ENCODE assay signal across 12 cellular contexts in genomic region chr20:20489054-20489453, GRCh38.
DNase-seq lines count a peak whose midpoint lies in the region; ATAC-seq, FAIRE-seq and TF ChIP-seq lines count a peak whose summit lies in the region.
"Had no signal": no experiment of that assay in that cellular context is flagged by ENCODE, and none has a peak within 500 bp of the region (broad histone marks: within the 10 kb centered on the region; RNA-seq: fewer than 3 reads in every experiment).

No MANE protein-coding gene starts in this region.

- FAIRE-seq in HepG2 (lab: Jason Lieb, UNC), result no peak
- FAIRE-seq: small intestine had no signal

- H3K4me1 ChIP-seq in HepG2 (ENCODE audit: insufficient read depth, low read length), result peaks cover 11% of the 10 kb centered on the region
- H3K4me1 ChIP-seq: esophagus squamous epithelium, testis had no signal

- H3K4me3 ChIP-seq in HepG2 (replicated peaks in 1 of 3; ENCODE audit: insufficient read depth in 1 of 3, low read depth in 2 of 3, low read length in 3 of 3), result no peak overlapping the region
- H3K4me3 ChIP-seq: esophagus squamous epithelium, testis had no signal

- TF ChIP-seq EP300 in HepG2 (IDR thresholded peaks at IDR 0.05; ENCODE audit: low read depth in 2 of 2, low read length in 2 of 2) (no peak), HepG2 (CRISPR knock-in tag; IDR thresholded peaks at IDR 0.05; ENCODE audit: borderline replicate concordance) (no peak)

- no peak overlapping the region for H3K27ac ChIP-seq in HepG2 (ENCODE audit: extremely low read length, insufficient read depth, low read length)
- H3K27ac ChIP-seq: esophagus squamous epithelium, testis had no signal

- no peak for TF ChIP-seq POLR2A in HepG2 (IDR thresholded peaks at IDR 0.05; ENCODE audit: insufficient read depth in 1 of 2, low read depth in 2 of 2, low read length in 2 of 2)

- CTCF ChIA-PET in HepG2 (lab: Yijun Ruan, JAX; ENCODE audit: low intra/inter-chr PET ratio, low total read pairs), result no interaction called here

- H3K79me2 ChIP-seq in HepG2 (ENCODE audit: insufficient read depth, low read length), result no peaks in the 10 kb centered on the region

- no peaks in the 10 kb centered on the region for H3K27me3 ChIP-seq in HepG2 (ENCODE audit: control insufficient read depth in 1 of 2, insufficient read depth in 2 of 2, low read length in 2 of 2)
- H3K27me3 ChIP-seq: esophagus squamous epithelium, testis had no signal

- BruUV-seq in HepG2 (replicated peaks; lab: Mats Ljungman, UMichigan), result no TSS peak

- ATAC-seq in HG02610 (IDR thresholded peaks at IDR 0.05; ENCODE audit: unreplicated experiment) (peak; percentile 86), HG03521 (IDR thresholded peaks at IDR 0.05; ENCODE audit: unreplicated experiment) (peak; percentile 80), HepG2 (no peak)

- H3K4me2 ChIP-seq in HepG2 (ENCODE audit: low read depth, low read length), result no peak overlapping the region

- POLR2A ChIA-PET in HepG2 (lab: Yijun Ruan, JAX), result no interaction called here

- no peak for TF ChIP-seq CTCF in HepG2 (CRISPR knock-in tag; IDR thresholded peaks at IDR 0.05)

- H3K9me3 ChIP-seq in HepG2 (ENCODE audit: low read length), result no peaks in the 10 kb centered on the region
- H3K9me3 ChIP-seq: esophagus squamous epithelium, testis had no signal

- peaks cover 3 to 4% of the 10 kb centered on the region in 2 experiments; a peak in 4 of 5 replicates for H3K36me3 ChIP-seq in HepG2 (replicated peaks in 1 of 2; ENCODE audit: control insufficient read depth in 1 of 2, insufficient read depth in 2 of 2, low read length in 2 of 2)

- H2AFZ ChIP-seq in HepG2 (ENCODE audit: low read length), result no peak overlapping the region

- H3K9ac ChIP-seq in HepG2 (ENCODE audit: insufficient read depth, low read depth, low read length), result no peak overlapping the region

- intact Hi-C loops in HepG2 (cut with micrococcal nuclease; ENCODE audit: unreplicated experiment), result no loop called here

- no peaks in the 10 kb centered on the region for H4K20me1 ChIP-seq in HepG2 (ENCODE audit: insufficient read depth, low read length)

- peak; percentile 9 for DNase-seq in stimulated activated CD4-positive, alpha-beta T cell treated with anti-CD3 and anti-CD28 coated beads, Interleukin-15, amount 100 ng/mL, for 24 hours
- no peak for DNase-seq in stimulated activated CD4-positive, alpha-beta T cell treated with anti-CD3 and anti-CD28 coated beads, Interleukin-12 subunit alpha, Interleukin-12 subunit beta, amount 100 ng/mL, for 4 hours
- DNase-seq in HepG2 (ENCODE audit: low spot score), result no peak
- DNase-seq in NCI-H82 (lab: John Stamatoyannopoulos, UW), result no peak
- no peak for DNase-seq in glomerular visceral epithelial cell (ENCODE audit: extremely low spot score)
- no peak for DNase-seq in OCI-M1 (lab: John Stamatoyannopoulos, UW)
- DNase-seq: esophagus squamous epithelium, NCI-H1105 treated with DMSO at 0.1 percent for 48 hours, small intestine, testis had no signal

- TF ChIP-seq RAD21 in HepG2 (CRISPR knock-in tag; IDR thresholded peaks at IDR 0.05), result no peak

- in situ Hi-C loops in HepG2 (cut with HindIII; ENCODE audit: extremely low pct_ligation_motif_present, low pct_unique_long_range_greater_than_20kb), result no loop called here

- 97% methylated on average over 5 of the region's 5 CpGs for WGBS in HepG2 (ENCODE audit: low lambda C conversion rate)

TF ChIP-seq in HepG2, 621 proteins besides CTCF, POLR2A, EP300 and RAD21:
- TF ChIP-seq ZNF563 (CRISPR knock-in tag; IDR thresholded peaks at IDR 0.05), result no peak
- TF ChIP-seq MAFK (conservative IDR thresholded peaks at IDR 0.05 in 1 of 2, IDR thresholded peaks at IDR 0.05 in 1 of 2; ENCODE audit: low read length in 2 of 2), result no peak
- TF ChIP-seq ZFP91 (CRISPR knock-in tag; IDR thresholded peaks at IDR 0.05; ENCODE audit: borderline replicate concordance), result no peak
- no peak for TF ChIP-seq SIX4 (CRISPR knock-in tag; IDR thresholded peaks at IDR 0.05)
- no peak for TF ChIP-seq ZNF768 (CRISPR knock-in tag; IDR thresholded peaks at IDR 0.05)
- TF ChIP-seq, protein P1, sequence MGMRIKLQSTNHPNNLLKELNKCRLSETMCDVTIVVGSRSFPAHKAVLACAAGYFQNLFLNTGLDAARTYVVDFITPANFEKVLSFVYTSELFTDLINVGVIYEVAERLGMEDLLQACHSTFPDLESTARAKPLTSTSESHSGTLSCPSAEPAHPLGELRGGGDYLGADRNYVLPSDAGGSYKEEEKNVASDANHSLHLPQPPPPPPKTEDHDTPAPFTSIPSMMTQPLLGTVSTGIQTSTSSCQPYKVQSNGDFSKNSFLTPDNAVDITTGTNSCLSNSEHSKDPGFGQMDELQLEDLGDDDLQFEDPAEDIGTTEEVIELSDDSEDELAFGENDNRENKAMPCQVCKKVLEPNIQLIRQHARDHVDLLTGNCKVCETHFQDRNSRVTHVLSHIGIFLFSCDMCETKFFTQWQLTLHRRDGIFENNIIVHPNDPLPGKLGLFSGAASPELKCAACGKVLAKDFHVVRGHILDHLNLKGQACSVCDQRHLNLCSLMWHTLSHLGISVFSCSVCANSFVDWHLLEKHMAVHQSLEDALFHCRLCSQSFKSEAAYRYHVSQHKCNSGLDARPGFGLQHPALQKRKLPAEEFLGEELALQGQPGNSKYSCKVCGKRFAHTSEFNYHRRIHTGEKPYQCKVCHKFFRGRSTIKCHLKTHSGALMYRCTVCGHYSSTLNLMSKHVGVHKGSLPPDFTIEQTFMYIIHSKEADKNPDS (CRISPR knock-in tag; IDR thresholded peaks at IDR 0.05), result no peak
- no peak for TF ChIP-seq DNMT1 (CRISPR knock-in tag; IDR thresholded peaks at IDR 0.05)
- TF ChIP-seq, protein P2, sequence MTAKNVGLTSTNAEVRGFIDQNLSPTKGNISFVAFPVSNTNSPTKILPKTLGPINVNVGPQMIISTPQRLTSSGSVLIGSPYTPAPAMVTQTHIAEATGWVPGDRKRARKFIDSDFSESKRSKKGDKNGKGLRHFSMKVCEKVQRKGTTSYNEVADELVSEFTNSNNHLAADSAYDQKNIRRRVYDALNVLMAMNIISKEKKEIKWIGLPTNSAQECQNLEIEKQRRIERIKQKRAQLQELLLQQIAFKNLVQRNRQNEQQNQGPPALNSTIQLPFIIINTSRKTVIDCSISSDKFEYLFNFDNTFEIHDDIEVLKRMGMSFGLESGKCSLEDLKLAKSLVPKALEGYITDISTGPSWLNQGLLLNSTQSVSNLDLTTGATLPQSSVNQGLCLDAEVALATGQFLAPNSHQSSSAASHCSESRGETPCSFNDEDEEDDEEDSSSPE (CRISPR knock-in tag; IDR thresholded peaks at IDR 0.05), result no peak
- TF ChIP-seq, protein P3, sequence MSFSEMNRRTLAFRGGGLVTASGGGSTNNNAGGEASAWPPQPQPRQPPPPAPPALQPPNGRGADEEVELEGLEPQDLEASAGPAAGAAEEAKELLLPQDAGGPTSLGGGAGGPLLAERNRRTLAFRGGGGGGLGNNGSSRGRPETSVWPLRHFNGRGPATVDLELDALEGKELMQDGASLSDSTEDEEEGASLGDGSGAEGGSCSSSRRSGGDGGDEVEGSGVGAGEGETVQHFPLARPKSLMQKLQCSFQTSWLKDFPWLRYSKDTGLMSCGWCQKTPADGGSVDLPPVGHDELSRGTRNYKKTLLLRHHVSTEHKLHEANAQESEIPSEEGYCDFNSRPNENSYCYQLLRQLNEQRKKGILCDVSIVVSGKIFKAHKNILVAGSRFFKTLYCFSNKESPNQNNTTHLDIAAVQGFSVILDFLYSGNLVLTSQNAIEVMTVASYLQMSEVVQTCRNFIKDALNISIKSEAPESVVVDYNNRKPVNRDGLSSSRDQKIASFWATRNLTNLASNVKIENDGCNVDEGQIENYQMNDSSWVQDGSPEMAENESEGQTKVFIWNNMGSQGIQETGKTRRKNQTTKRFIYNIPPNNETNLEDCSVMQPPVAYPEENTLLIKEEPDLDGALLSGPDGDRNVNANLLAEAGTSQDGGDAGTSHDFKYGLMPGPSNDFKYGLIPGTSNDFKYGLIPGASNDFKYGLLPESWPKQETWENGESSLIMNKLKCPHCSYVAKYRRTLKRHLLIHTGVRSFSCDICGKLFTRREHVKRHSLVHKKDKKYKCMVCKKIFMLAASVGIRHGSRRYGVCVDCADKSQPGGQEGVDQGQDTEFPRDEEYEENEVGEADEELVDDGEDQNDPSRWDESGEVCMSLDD (CRISPR knock-in tag; IDR thresholded peaks at IDR 0.05; ENCODE audit: borderline replicate concordance), result no peak
- TF ChIP-seq ZNF558 (CRISPR knock-in tag; IDR thresholded peaks at IDR 0.05; ENCODE audit: borderline replicate concordance), result no peak
- TF ChIP-seq SCMH1 (CRISPR knock-in tag; IDR thresholded peaks at IDR 0.05; ENCODE audit: borderline replicate concordance), result no peak
